In the genomic region with DNA sequence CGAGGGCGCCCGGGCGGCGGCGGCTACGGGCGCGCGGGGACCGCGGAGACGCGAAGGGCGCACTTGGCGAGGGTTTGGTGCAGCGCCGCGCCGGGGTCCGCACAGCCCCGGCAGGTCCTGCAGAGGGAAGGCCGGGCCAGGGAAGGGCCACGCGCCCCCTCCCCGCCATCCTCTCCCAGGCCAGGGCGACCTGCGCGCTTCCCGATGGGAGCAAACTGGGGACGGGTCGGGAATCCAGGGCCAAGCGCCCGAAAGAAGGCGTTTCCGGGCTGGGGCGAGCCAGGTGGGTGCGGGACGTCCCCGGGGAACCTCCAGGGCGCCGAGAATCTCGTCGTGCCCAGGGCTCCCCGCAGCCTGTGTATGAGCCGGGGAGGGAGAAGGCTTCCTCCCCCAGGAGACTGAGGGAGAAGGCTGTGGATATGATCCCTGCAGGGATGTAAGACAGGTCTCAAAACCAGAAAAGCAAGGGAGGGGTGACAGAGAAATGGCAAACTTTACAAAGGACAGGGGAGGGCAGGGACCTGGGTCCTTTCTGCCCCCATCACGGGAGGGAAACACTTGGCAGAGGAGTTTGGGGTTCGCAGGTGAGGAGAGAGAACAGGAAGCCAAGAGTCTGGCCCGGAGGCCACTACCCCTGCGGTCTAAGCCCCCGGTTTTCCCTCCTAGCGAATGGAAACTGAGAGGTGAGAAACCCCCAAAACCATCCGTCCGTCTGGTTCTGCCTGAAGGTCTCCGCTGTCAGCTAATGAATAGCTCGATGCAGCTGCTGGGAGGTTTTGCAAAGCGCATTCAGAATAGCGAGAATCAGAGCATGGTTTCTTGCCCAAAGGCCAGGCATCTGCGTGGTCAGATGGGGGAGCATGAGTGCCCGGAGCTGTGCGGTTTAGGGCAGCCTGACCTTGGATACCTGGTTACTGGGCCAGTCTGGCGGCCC, we compare ENCODE assay signal across 8 cellular contexts. TPM values are rescaled to one million over a fixed set of nuclear protein-coding genes. Genes with fewer than 3 reads are reported as not detected.
A peak's percentile ranks its signal among the peaks of the same experiment; 100 is the strongest.
DNase-seq lines count a peak whose midpoint lies in the region; ATAC-seq and TF ChIP-seq lines count a peak whose summit lies in the region.

No MANE protein-coding gene starts in this region.

- DNase-seq in activated naive CD4-positive, alpha-beta T cell treated with anti-CD3 and anti-CD28 coated beads for 36 hours = peak; percentile 31
- no peak for DNase-seq in activated naive CD4-positive, alpha-beta T cell treated with Interleukin-2 at 50 U/mL for 16 hours
- DNase-seq in WTC11 (ENCODE audit: low spot score) (peak; percentile 53), kidney tubule cell (ENCODE audit: low spot score) (peak; percentile 53), vagina (ENCODE audit: extremely low spot score in 2 of 2) (no peak), HPDE6-E6E7 (ENCODE audit: extremely low spot score) (no peak), amniotic stem cell (lab: John Stamatoyannopoulos, UW) (no peak)

- H3K27me3 Mint-ChIP-seq in activated naive CD4-positive, alpha-beta T cell treated with anti-CD3 and anti-CD28 coated beads for 36 hours (ENCODE audit: low read depth) = peaks cover 29% of the 10 kb centered on the region
- H3K27me3 Mint-ChIP-seq in WTC11 (ENCODE audit: low read depth) = peaks cover 32% of the 10 kb centered on the region

- peaks cover 30% of the 10 kb centered on the region for H3K4me1 ChIP-seq in vagina

- no peak for TF ChIP-seq CTCF in WTC11 (IDR thresholded peaks at IDR 0.05)
- TF ChIP-seq CTCF in vagina (IDR thresholded peaks at IDR 0.05) = no peak

- intact Hi-C loops in activated naive CD4-positive, alpha-beta T cell treated with anti-CD3 and anti-CD28 coated beads for 36 hours (cut with micrococcal nuclease) = loop anchor here (5.0 kb wide), 1 partner anchor 81 kb away; no protein-coding TSS in a partner anchor
- intact Hi-C loops in vagina (cut with DNase I) = loop anchor here (10.0 kb wide), 2 partner anchors 114 to 214 kb away; a partner anchor contains a TSS

- no peaks in the 10 kb centered on the region for H3K9me3 ChIP-seq in vagina

- POLR2A ChIA-PET in WTC11 (lab: Charles Lee) = no interaction called here

- peak overlapping the region; percentile 76 for H3K27ac ChIP-seq in vagina

- H3K9me3 Mint-ChIP-seq in activated naive CD4-positive, alpha-beta T cell treated with anti-CD3 and anti-CD28 coated beads for 36 hours = no peaks in the 10 kb centered on the region
- H3K9me3 Mint-ChIP-seq in WTC11 = no peaks in the 10 kb centered on the region

- CTCF ChIA-PET in activated naive CD4-positive, alpha-beta T cell treated with anti-CD3 and anti-CD28 coated beads for 36 hours (lab: Charles Lee) = interaction anchor here (0.8 kb wide), 1 partner anchor 25 kb away, joined by 3 read pairs; no protein-coding TSS in a partner anchor
- CTCF ChIA-PET in WTC11 (lab: Charles Lee) = interaction anchor here (0.9 to 9.3 kb wide), 10 partner anchors 8 to 237 kb away, joined by 3 to 102 read pairs (median 5); no protein-coding TSS in a partner anchor

- ATAC-seq in HG02884 (IDR thresholded peaks at IDR 0.05; ENCODE audit: unreplicated experiment) (peak; percentile 73), WTC11 (peak; percentile 73)

- no peaks in the 10 kb centered on the region for H3K36me3 ChIP-seq in vagina

- H3K27ac Mint-ChIP-seq in activated naive CD4-positive, alpha-beta T cell treated with anti-CD3 and anti-CD28 coated beads for 36 hours = no peak overlapping the region
- H3K27ac Mint-ChIP-seq in WTC11 = no peak overlapping the region

- peaks cover 8% of the 10 kb centered on the region for H3K4me1 Mint-ChIP-seq in activated naive CD4-positive, alpha-beta T cell treated with anti-CD3 and anti-CD28 coated beads for 36 hours (ENCODE audit: low read depth)
- H3K4me1 Mint-ChIP-seq in WTC11 = peaks cover 12% of the 10 kb centered on the region

- H3K27me3 ChIP-seq in vagina = no peaks in the 10 kb centered on the region

- TF ChIP-seq POLR2A in vagina (IDR thresholded peaks at IDR 0.05) = no peak

- H3K36me3 Mint-ChIP-seq in activated naive CD4-positive, alpha-beta T cell treated with anti-CD3 and anti-CD28 coated beads for 36 hours (ENCODE audit: low read depth) = no peaks in the 10 kb centered on the region
- no peaks in the 10 kb centered on the region for H3K36me3 Mint-ChIP-seq in WTC11

- no peak overlapping the region for H3K4me3 Mint-ChIP-seq in activated naive CD4-positive, alpha-beta T cell treated with anti-CD3 and anti-CD28 coated beads for 36 hours
- H3K4me3 Mint-ChIP-seq in WTC11 = peak overlapping the region; percentile 61

- H3K4me3 ChIP-seq in vagina = peak overlapping the region; percentile 34 to 42

TF ChIP-seq in WTC11, 78 proteins besides CTCF, POLR2A, EP300 and RAD21:
- TF ChIP-seq, protein P1, sequence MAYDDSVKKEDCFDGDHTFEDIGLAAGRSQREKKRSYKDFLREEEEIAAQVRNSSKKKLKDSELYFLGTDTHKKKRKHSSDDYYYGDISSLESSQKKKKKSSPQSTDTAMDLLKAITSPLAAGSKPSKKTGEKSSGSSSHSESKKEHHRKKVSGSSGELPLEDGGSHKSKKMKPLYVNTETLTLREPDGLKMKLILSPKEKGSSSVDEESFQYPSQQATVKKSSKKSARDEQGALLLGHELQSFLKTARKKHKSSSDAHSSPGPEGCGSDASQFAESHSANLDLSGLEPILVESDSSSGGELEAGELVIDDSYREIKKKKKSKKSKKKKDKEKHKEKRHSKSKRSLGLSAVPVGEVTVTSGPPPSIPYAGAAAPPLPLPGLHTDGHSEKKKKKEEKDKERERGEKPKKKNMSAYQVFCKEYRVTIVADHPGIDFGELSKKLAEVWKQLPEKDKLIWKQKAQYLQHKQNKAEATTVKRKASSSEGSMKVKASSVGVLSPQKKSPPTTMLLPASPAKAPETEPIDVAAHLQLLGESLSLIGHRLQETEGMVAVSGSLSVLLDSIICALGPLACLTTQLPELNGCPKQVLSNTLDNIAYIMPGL (CRISPR knock-in tag; IDR thresholded peaks at IDR 0.05) = peak; percentile 67; the same call in 1 of the 2 replicates
- TF ChIP-seq, protein P2, sequence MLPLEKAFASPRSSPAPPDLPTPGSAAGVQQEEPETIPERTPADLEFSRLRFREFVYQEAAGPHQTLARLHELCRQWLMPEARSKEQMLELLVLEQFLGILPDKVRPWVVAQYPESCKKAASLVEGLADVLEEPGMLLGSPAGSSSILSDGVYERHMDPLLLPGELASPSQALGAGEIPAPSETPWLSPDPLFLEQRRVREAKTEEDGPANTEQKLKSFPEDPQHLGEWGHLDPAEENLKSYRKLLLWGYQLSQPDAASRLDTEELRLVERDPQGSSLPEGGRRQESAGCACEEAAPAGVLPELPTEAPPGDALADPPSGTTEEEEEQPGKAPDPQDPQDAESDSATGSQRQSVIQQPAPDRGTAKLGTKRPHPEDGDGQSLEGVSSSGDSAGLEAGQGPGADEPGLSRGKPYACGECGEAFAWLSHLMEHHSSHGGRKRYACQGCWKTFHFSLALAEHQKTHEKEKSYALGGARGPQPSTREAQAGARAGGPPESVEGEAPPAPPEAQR (CRISPR knock-in tag; IDR thresholded peaks at IDR 0.05) = no peak

RNA-seq across cellular contexts. Expression of a gene that starts 0.7 kb away (rescaled TPM):
- total RNA-seq in activated naive CD4-positive, alpha-beta T cell treated with anti-CD3 and anti-CD28 coated beads for 36 hours = under 1 TPM; 0.36 to 0.47 TPM
- total RNA-seq in WTC11 (2021) (0.85 to 1.4 TPM (median 1.4 TPM) in 3 replicates), vagina (1.2 TPM)

RNA-seq across cellular contexts. Expression of a gene that starts 56.9 kb away (rescaled TPM):
- total RNA-seq in activated naive CD4-positive, alpha-beta T cell treated with anti-CD3 and anti-CD28 coated beads for 36 hours = 10 to 100 TPM; 20.7 to 22.6 TPM
- total RNA-seq in WTC11 (2021) (178 to 190 TPM (median 181 TPM) in 3 replicates), vagina (33.9 TPM)

Comparison
In these comparisons a context has a peak if more than half of its experiments do, and no peak if none do; other contexts are left out.
1. DNase-seq: peak in activated naive CD4-positive, alpha-beta T cell treated with anti-CD3 and anti-CD28 coated beads for 36 hours (single experiment), WTC11 (single experiment) and kidney tubule cell (single experiment); none in activated naive CD4-positive, alpha-beta T cell treated with Interleukin-2 at 50 U/mL for 16 hours (single experiment), vagina (0 of 2), HPDE6-E6E7 (single experiment) and amniotic stem cell (single experiment).